In the genomic region with DNA sequence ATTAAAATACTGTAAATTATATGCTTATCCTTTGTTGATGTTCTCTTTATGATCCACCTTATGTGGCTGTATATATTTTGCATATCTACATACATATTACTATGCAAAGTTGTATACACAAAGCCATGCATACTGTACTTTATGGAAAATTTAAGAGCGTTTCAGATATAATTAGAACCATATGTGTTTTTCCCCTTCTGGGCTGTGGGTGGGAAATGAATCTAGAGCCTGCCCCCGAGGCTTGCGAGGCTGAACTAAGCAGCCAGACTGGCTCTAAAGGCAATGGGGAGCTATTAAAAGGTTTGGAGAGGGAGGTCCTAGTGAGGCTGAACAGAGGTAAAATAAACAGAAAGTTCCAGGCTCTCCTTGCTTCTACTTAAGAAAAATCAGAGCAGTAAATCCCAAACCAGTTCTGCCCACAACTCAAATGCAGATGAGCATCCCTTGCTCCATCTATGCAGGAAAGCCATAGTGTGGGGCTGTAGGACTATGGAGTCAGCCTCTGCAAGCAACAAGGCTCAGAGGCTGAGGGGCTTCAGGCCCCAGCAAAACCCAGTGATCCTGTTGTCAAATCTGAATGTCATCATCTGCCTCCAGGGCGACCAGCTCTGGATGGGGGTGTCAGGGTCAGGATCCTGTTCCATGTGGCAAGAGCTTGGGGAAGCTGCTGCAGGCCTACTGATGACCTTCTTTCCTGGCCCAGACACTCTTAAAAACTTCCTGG, we compare ENCODE assay signal across 8 cellular contexts. TPM values are rescaled to one million over a fixed set of nuclear protein-coding genes. Genes with fewer than 3 reads are reported as not detected.
DNase-seq lines count a peak whose midpoint lies in the region; ATAC-seq and TF ChIP-seq lines count a peak whose summit lies in the region.

No MANE protein-coding gene starts in this region.

- intact Hi-C loops in adrenal gland (cut with DNase I) = no loop called here
- intact Hi-C loops in left lung (cut with DNase I) = no loop called here
- intact Hi-C loops in posterior cingulate gyrus (cut with DNase I) = loop anchor here (5.0 kb wide), 1 partner anchor 73 kb away; no protein-coding TSS in a partner anchor

- peak; percentile 84 to 90 for DNase-seq in HAP-1 (ENCODE audit: low spot score in 2 of 2)
- peak in 3 of 7 donors; percentile 37 to 60 (median 58) for DNase-seq in adrenal gland
- peak in 1 of 2 donors; percentile 31 for DNase-seq in left lung
- DNase-seq in posterior cingulate gyrus = no peak
- DNase-seq in SIG-M5 (lab: John Stamatoyannopoulos, UW) = no peak

- peaks cover 40% of the 10 kb centered on the region for H3K4me1 ChIP-seq in HAP-1
- peaks cover 51 to 62% of the 10 kb centered on the region in 2 donors for H3K4me1 ChIP-seq in adrenal gland (replicated peaks in 1 of 2)
- peaks cover 32 to 81% of the 10 kb centered on the region in 2 donors for H3K4me1 ChIP-seq in left lung
- peaks cover 68% of the 10 kb centered on the region for H3K4me1 ChIP-seq in thymus (ENCODE audit: control insufficient read depth, insufficient read depth, low read length)

- no peak overlapping the region for H3K4me3 ChIP-seq in HAP-1
- no peak overlapping the region for H3K4me3 ChIP-seq in adrenal gland
- no peak overlapping the region for H3K4me3 ChIP-seq in left lung
- H3K4me3 ChIP-seq in thymus (ENCODE audit: low read length) = no peak overlapping the region

- H3K27ac ChIP-seq in 22Rv1 (peak overlapping the region; percentile 44), adrenal gland (peak overlapping the region; percentile 84 to 99 (median 93)), left lung (peak overlapping the region; percentile 83 to 88), thymus (ENCODE audit: low read depth) (peak overlapping the region; percentile 97)

- H3K36me3 ChIP-seq in HAP-1 (replicated peaks) (no peaks in the 10 kb centered on the region), adrenal gland (replicated peaks in 1 of 2) (no peaks in the 10 kb centered on the region), left lung (no peaks in the 10 kb centered on the region), thymus (ENCODE audit: control insufficient read depth, insufficient read depth) (no peaks in the 10 kb centered on the region)

- H3K27me3 ChIP-seq in HAP-1 (ENCODE audit: low read depth) (no peaks in the 10 kb centered on the region), adrenal gland (no peaks in the 10 kb centered on the region), left lung (no peaks in the 10 kb centered on the region), thymus (ENCODE audit: control insufficient read depth, insufficient read depth) (no peaks in the 10 kb centered on the region)

- in situ Hi-C loops in HAP-1 (cut with MboI; ENCODE audit: low sequenced_read_pairs) = no loop called here

- WGBS in adrenal gland, 4 donors = 33 to 71% (median 44%) methylated on average over 3 to 4 of the region's 4 CpGs
- WGBS in thymus = 79% methylated on average over 4 of the region's 4 CpGs

- ATAC-seq in left lung (no peak), GM21723 (IDR thresholded peaks at IDR 0.05; ENCODE audit: unreplicated experiment) (no peak)

- H3K9me3 ChIP-seq in HAP-1 (no peaks in the 10 kb centered on the region), adrenal gland (replicated peaks in 1 of 3) (no peaks in the 10 kb centered on the region), left lung (no peaks in the 10 kb centered on the region), thymus (ENCODE audit: control insufficient read depth) (no peaks in the 10 kb centered on the region)

- TF ChIP-seq POLR2A in adrenal gland (IDR thresholded peaks at IDR 0.05) = no peak

- TF ChIP-seq CTCF in 22Rv1 (IDR thresholded peaks at IDR 0.05) = no peak
- TF ChIP-seq CTCF in adrenal gland (IDR thresholded peaks at IDR 0.05) = no peak
- TF ChIP-seq CTCF in left lung (IDR thresholded peaks at IDR 0.05) = no peak

RNA-seq across cellular contexts. Expression of a gene that starts 14.1 kb away (rescaled TPM):
- total RNA-seq in adrenal gland (100 to 1,000 TPM; 211 to 711 (median 386) TPM), left lung (10 to 100 TPM; 40.7 to 73.8 TPM)
- polyA plus RNA-seq in adrenal gland (100 to 1,000 TPM; 109 to 149 (median 123) TPM), thymus (628 TPM)

RNA-seq across cellular contexts. Expression of a gene that starts 43.6 kb away (rescaled TPM):
- 10 to 100 TPM; 26.6 to 57.4 (median 36.7) TPM for total RNA-seq in adrenal gland
- polyA plus RNA-seq in adrenal gland = 100 to 1,000 TPM in 1 of 3 donors, 10 to 100 TPM in 1, 1 to 10 TPM in 1; 9.7 to 101 (median 10.1) TPM
- total RNA-seq in left lung = 10 to 100 TPM; 27.0 to 29.8 TPM
- polyA plus RNA-seq in thymus = 29.7 TPM

RNA-seq across cellular contexts. Expression of a gene that starts 43.8 kb away (rescaled TPM):
- 100 to 1,000 TPM in 7 of 8 donors, 10 to 100 TPM in 1; 69.1 to 170 (median 139) TPM for total RNA-seq in adrenal gland
- polyA plus RNA-seq in adrenal gland = 100 to 1,000 TPM; 102 to 186 (median 128) TPM
- total RNA-seq in left lung = 10 to 100 TPM; 86.0 to 97.0 TPM
- 349 TPM for polyA plus RNA-seq in thymus

Comparison
In these comparisons a context has a peak if more than half of its experiments do, and no peak if none do; other contexts are left out.
1. H3K27ac ChIP-seq: peak in every context shown above with its lines; median percentile 97 in thymus; 93 in adrenal gland; 86 in left lung; 44 in 22Rv1.
2. DNase-seq: peak in HAP-1 (2 of 2); none in posterior cingulate gyrus (0 of 10) and SIG-M5 (single experiment).